Comparison of ENCODE assay signal across 8 cellular contexts in the genomic region with DNA sequence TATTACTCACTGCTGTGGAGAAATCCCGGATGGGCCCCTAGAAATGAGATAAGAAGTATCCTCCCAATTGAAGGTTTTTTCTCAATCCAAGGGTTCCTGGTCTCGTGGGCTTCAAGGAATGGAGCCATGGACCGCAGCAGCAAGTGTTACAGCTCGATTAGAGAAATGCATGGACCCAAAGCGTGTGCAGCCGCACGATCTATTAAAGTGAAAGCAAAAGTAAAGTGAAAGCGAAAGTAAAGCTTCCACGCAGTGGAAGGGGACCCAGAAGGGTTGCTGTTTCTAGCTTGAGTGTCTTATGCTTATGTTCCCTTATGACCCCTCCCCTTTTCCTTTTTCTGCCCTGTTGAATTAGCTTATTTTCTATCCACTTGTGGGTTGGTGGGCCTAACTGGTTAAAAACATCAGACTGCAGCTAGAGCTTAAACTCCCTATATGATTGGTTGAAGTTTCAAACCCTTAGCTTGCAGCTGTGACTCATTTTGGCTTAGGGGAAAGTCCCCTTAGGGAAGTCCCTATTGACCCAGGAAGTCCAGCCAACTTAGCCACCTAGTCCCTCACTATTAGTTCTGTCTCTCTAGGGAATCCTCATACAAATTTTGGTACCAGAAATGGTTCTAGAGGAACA.
A peak's percentile ranks its signal among the peaks of the same experiment; 100 is the strongest.
DNase-seq lines count a peak whose midpoint lies in the region; ATAC-seq and TF ChIP-seq lines count a peak whose summit lies in the region.

No MANE protein-coding gene starts in this region.

- peak; percentile 48 to 59 for DNase-seq in HL-60 (ENCODE audit: low read depth in 1 of 2, low spot score in 1 of 2)
- peak; percentile 24 for DNase-seq in OCI-M2 (lab: John Stamatoyannopoulos, UW; ENCODE audit: unreplicated experiment)
- peak; percentile 38 for DNase-seq in activated T-helper 2 cell treated with anti-CD3 and anti-CD28 coated beads, Interferon-gamma antibody, Interleukin-2, Interleukin-4, amounts not matched to agents 10 μg/mL and 5 μg/mL and 100 μg/mL, durations not matched to agents 14 hours and 24 hours and 36 hours (ENCODE audit: low spot score)
- DNase-seq in posterior vena cava (ENCODE audit: low spot score): no peak

- H3K9me3 Mint-ChIP-seq in activated T-helper 2 cell treated with anti-CD3 and anti-CD28 coated beads, Interferon-gamma antibody, Interleukin-2, Interleukin-4, amounts not matched to agents 10 μg/mL and 5 μg/mL and 100 μg/mL, durations not matched to agents 14 hours and 24 hours and 36 hours: peaks cover 3% of the 10 kb centered on the region
- H3K9me3 Mint-ChIP-seq in stimulated activated naive CD8-positive, alpha-beta T cell treated with anti-CD3 and anti-CD28 coated beads, Interleukin-15, Interleukin-2, amounts not matched to agents 100 ng/mL and 50 ng/mL, for 24 hours: peaks cover 12% of the 10 kb centered on the region

- H3K4me3 Mint-ChIP-seq in activated T-helper 2 cell treated with anti-CD3 and anti-CD28 coated beads, Interferon-gamma antibody, Interleukin-2, Interleukin-4, amounts not matched to agents 10 μg/mL and 5 μg/mL and 100 μg/mL, durations not matched to agents 14 hours and 24 hours and 36 hours (ENCODE audit: low read depth): peak overlapping the region; percentile 89
- H3K4me3 Mint-ChIP-seq in stimulated activated naive CD8-positive, alpha-beta T cell treated with anti-CD3 and anti-CD28 coated beads, Interleukin-15, Interleukin-2, amounts not matched to agents 100 ng/mL and 50 ng/mL, for 24 hours: peak overlapping the region; percentile 91

- peak overlapping the region; percentile 70 for H3K4me3 ChIP-seq in DOHH2 (ENCODE audit: low read length)
- H3K4me3 ChIP-seq in HL-60 (replicated peaks; ENCODE audit: insufficient read depth, low read length): peak overlapping the region; percentile 63

- H3K9me3 ChIP-seq in DOHH2 (ENCODE audit: control insufficient read depth, insufficient read depth, low read length): no peaks in the 10 kb centered on the region; the same call in 1 of the 2 replicates

- peaks cover 8% of the 10 kb centered on the region for H3K4me1 ChIP-seq in DOHH2 (ENCODE audit: control insufficient read depth, low read length)

- no peaks in the 10 kb centered on the region for H3K36me3 ChIP-seq in DOHH2 (ENCODE audit: control insufficient read depth, low read length)

- H3F3A ChIP-seq in DOHH2 (ENCODE audit: control insufficient read depth, insufficient read depth): no peaks in the 10 kb centered on the region

- TF ChIP-seq CTCF in DOHH2 (IDR thresholded peaks at IDR 0.05; ENCODE audit: low read depth, low read length, poor library complexity, severe bottlenecking) (no peak), HL-60 (IDR thresholded peaks at IDR 0.05; ENCODE audit: insufficient read depth, low read length) (no peak)

- H3K27me3 ChIP-seq in DOHH2 (ENCODE audit: control insufficient read depth, low read length) (no peaks in the 10 kb centered on the region), HL-60 (ENCODE audit: insufficient read depth, poor library complexity, severe bottlenecking) (no peaks in the 10 kb centered on the region), layer of hippocampus (ENCODE audit: control insufficient read depth, insufficient read depth, low read length) (no peaks in the 10 kb centered on the region)

- H3K27ac Mint-ChIP-seq in activated T-helper 2 cell treated with anti-CD3 and anti-CD28 coated beads, Interferon-gamma antibody, Interleukin-2, Interleukin-4, amounts not matched to agents 10 μg/mL and 5 μg/mL and 100 μg/mL, durations not matched to agents 14 hours and 24 hours and 36 hours: peak overlapping the region; percentile 95
- peak overlapping the region; percentile 95 for H3K27ac Mint-ChIP-seq in stimulated activated naive CD8-positive, alpha-beta T cell treated with anti-CD3 and anti-CD28 coated beads, Interleukin-15, Interleukin-2, amounts not matched to agents 100 ng/mL and 50 ng/mL, for 24 hours

- no peak overlapping the region for H3K27ac ChIP-seq in DOHH2 (ENCODE audit: low read depth, low read length)
- peak overlapping the region; percentile 87 for H3K27ac ChIP-seq in HL-60 (replicated peaks)
- peak overlapping the region; percentile 42 for H3K27ac ChIP-seq in layer of hippocampus (ENCODE audit: low read depth, low read length)

- peak; percentile 69 for ATAC-seq in GM21381 (IDR thresholded peaks at IDR 0.05; ENCODE audit: unreplicated experiment)

- peak overlapping the region; percentile 65 for H3K4me2 ChIP-seq in DOHH2 (ENCODE audit: low read length)

- H3K4me1 Mint-ChIP-seq in activated T-helper 2 cell treated with anti-CD3 and anti-CD28 coated beads, Interferon-gamma antibody, Interleukin-2, Interleukin-4, amounts not matched to agents 10 μg/mL and 5 μg/mL and 100 μg/mL, durations not matched to agents 14 hours and 24 hours and 36 hours (ENCODE audit: low read depth): peaks cover 48% of the 10 kb centered on the region
- peaks cover 64% of the 10 kb centered on the region for H3K4me1 Mint-ChIP-seq in stimulated activated naive CD8-positive, alpha-beta T cell treated with anti-CD3 and anti-CD28 coated beads, Interleukin-15, Interleukin-2, amounts not matched to agents 100 ng/mL and 50 ng/mL, for 24 hours (ENCODE audit: low read depth)

- no peaks in the 10 kb centered on the region for H3K27me3 Mint-ChIP-seq in activated T-helper 2 cell treated with anti-CD3 and anti-CD28 coated beads, Interferon-gamma antibody, Interleukin-2, Interleukin-4, amounts not matched to agents 10 μg/mL and 5 μg/mL and 100 μg/mL, durations not matched to agents 14 hours and 24 hours and 36 hours (ENCODE audit: low read depth)
- no peaks in the 10 kb centered on the region for H3K27me3 Mint-ChIP-seq in stimulated activated naive CD8-positive, alpha-beta T cell treated with anti-CD3 and anti-CD28 coated beads, Interleukin-15, Interleukin-2, amounts not matched to agents 100 ng/mL and 50 ng/mL, for 24 hours

- H3K9me2 ChIP-seq in DOHH2 (replicated peaks; ENCODE audit: control insufficient read depth, low read length): no peaks in the 10 kb centered on the region

- H3K36me3 Mint-ChIP-seq in activated T-helper 2 cell treated with anti-CD3 and anti-CD28 coated beads, Interferon-gamma antibody, Interleukin-2, Interleukin-4, amounts not matched to agents 10 μg/mL and 5 μg/mL and 100 μg/mL, durations not matched to agents 14 hours and 24 hours and 36 hours (ENCODE audit: low read depth): peaks cover 20% of the 10 kb centered on the region
- peaks cover 9% of the 10 kb centered on the region for H3K36me3 Mint-ChIP-seq in stimulated activated naive CD8-positive, alpha-beta T cell treated with anti-CD3 and anti-CD28 coated beads, Interleukin-15, Interleukin-2, amounts not matched to agents 100 ng/mL and 50 ng/mL, for 24 hours (ENCODE audit: low read depth)

- no peaks in the 10 kb centered on the region for H3K79me2 ChIP-seq in DOHH2 (ENCODE audit: control insufficient read depth, low read length)

- no peaks in the 10 kb centered on the region for H4K20me1 ChIP-seq in DOHH2 (ENCODE audit: control insufficient read depth, insufficient read depth, low read depth, low read length)

- intact Hi-C loops in activated T-helper 2 cell treated with anti-CD3 and anti-CD28 coated beads, Interferon-gamma antibody, Interleukin-2, Interleukin-4, amounts not matched to agents 10 μg/mL and 5 μg/mL and 100 μg/mL, durations not matched to agents 14 hours and 24 hours and 36 hours (cut with micrococcal nuclease): loop anchor here (1.0 to 2.0 kb wide), 2 partner anchors 15 to 48 kb away; no protein-coding TSS in a partner anchor
- intact Hi-C loops in posterior vena cava (cut with DNase I): no loop called here
